1 cellular context compared by ENCODE assay signal in genomic region chr14:104665092-104665662, GRCh38.
A peak's percentile ranks its signal among the peaks of the same experiment; 100 is the strongest.
TF ChIP-seq lines count a peak whose summit lies in the region.

No MANE protein-coding gene starts in this region.

TF ChIP-seq in HEK293, 187 proteins besides CTCF, POLR2A, EP300 and RAD21 (continued from another document):
- peak; percentile 90 for TF ChIP-seq ZSCAN4 (tag by site-specific recombination; IDR thresholded peaks at IDR 0.05)
- no peak for TF ChIP-seq GLIS2 (tag by site-specific recombination; IDR thresholded peaks at IDR 0.05)
- 0 out of 2 replicates have a peak, but pooled peaks have one; percentile 12 for TF ChIP-seq ZNF488 (tag by site-specific recombination; IDR thresholded peaks at IDR 0.05)
- TF ChIP-seq ZNF280D (tag by site-specific recombination; IDR thresholded peaks at IDR 0.05): no peak
- TF ChIP-seq ZNF473 (tag by site-specific recombination; IDR thresholded peaks at IDR 0.05): peak; percentile 86
- 0 out of 2 replicates have a peak, but pooled peaks have one; percentile 3 for TF ChIP-seq ZNF140 (tag by site-specific recombination; IDR thresholded peaks at IDR 0.05)
- TF ChIP-seq ZSCAN30 (tag by site-specific recombination; IDR thresholded peaks at IDR 0.05): no peak
- TF ChIP-seq ZNF311 (tag by site-specific recombination; IDR thresholded peaks at IDR 0.05; ENCODE audit: borderline replicate concordance): peak; percentile 69; the same call in 1 of the 2 replicates
- no peak for TF ChIP-seq ZNF169 (tag by site-specific recombination; IDR thresholded peaks at IDR 0.05)
- no peak for TF ChIP-seq ZBTB7A (tag by site-specific recombination; IDR thresholded peaks at IDR 0.05; ENCODE audit: low read depth)
- TF ChIP-seq ZBTB11 (tag by site-specific recombination; conservative IDR thresholded peaks at IDR 0.05; ENCODE audit: low read depth): no peak
- 0 out of 2 replicates have a peak, but pooled peaks have one; percentile 65 for TF ChIP-seq ZNF521 (tag by site-specific recombination; IDR thresholded peaks at IDR 0.05)
- 0 out of 2 replicates have a peak, but pooled peaks have one; percentile 7 for TF ChIP-seq BCL6B (tag by site-specific recombination; IDR thresholded peaks at IDR 0.05)
- 0 out of 2 replicates have a peak, but pooled peaks have one; percentile 31 for TF ChIP-seq ZNF248 (tag by site-specific recombination; IDR thresholded peaks at IDR 0.05)
